10 cellular contexts compared by ENCODE assay signal in the genomic region with DNA sequence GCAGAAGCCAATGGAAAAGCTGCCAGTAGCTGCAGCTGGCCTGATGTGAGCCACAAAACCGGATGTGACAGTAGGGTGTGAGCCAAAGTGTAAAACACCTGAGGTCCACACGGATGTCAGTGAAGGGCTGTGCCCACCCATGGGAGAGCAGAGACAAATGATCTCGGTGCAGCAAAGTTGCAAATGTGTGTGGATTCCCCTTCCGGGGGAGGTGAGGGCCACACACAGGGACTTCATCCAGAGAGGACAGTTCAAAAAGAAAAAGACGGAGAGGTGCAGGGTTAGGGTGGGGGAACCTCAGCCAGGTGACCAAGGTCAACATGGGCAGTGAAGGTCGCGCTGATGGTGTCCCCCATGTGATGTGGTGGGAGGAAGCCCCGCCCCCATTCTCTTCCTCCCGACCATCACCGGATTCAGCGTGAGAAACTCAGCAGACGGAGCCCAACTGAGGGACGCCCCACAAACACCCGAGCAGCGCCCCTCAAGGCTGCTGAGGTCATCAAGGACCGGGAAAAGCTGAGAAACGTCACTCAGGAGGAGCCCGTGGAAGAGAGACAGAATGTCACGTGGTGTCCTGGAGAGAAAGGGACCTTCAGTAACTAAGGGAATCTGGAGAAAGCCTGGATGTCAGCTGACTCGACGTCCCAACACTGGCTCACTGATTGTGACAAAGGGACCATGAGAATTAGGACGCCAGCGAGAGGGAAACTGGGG. TPM values are rescaled to one million over a fixed set of nuclear protein-coding genes. Genes with fewer than 3 reads are reported as not detected.
A peak's percentile ranks its signal among the peaks of the same experiment; 100 is the strongest.
DNase-seq lines count a peak whose midpoint lies in the region; ATAC-seq and TF ChIP-seq lines count a peak whose summit lies in the region.
"Had no signal": no experiment of that assay in that cellular context is flagged by ENCODE, and none has a peak within 500 bp of the region (broad histone marks: within the 10 kb centered on the region; RNA-seq: fewer than 3 reads in every experiment).

No MANE protein-coding gene starts in this region.

- dilution Hi-C loops in IMR-90 (cut with HindIII; ENCODE audit: low sequenced_read_pairs, unreplicated experiment), result no loop called here

- H3K36me3 ChIP-seq in IMR-90 (ENCODE audit: control insufficient read depth, insufficient read depth, low read length) (no peaks in the 10 kb centered on the region), H7 (replicated peaks; ENCODE audit: control insufficient read depth, insufficient read depth, low read length) (no peaks in the 10 kb centered on the region)

- H3K18ac ChIP-seq in IMR-90 (ENCODE audit: low read depth, low read length), result no peak overlapping the region

- H3K36me3 Mint-ChIP-seq in CD14-positive monocyte (no peaks in the 10 kb centered on the region), natural killer cell (no peaks in the 10 kb centered on the region), progenitor cell of endocrine pancreas (ENCODE audit: insufficient read depth) (no peaks in the 10 kb centered on the region)

- H2AK5ac ChIP-seq in IMR-90 (ENCODE audit: low read depth, low read length), result no peak overlapping the region

- intact Hi-C loops in CD14-positive monocyte (cut with micrococcal nuclease), result no loop called here
- intact Hi-C loops in IMR-90 (cut with micrococcal nuclease), result no loop called here
- intact Hi-C loops in natural killer cell (cut with micrococcal nuclease), result no loop called here

- H4K20me1 ChIP-seq in IMR-90 (ENCODE audit: insufficient read depth, low read length), result no peaks in the 10 kb centered on the region

- CTCF ChIA-PET in IMR-90 (lab: Yijun Ruan, JAX), result no interaction called here

- H3K27ac ChIP-seq in IMR-90 (ENCODE audit: insufficient read depth, low read length), result no peak overlapping the region

- DNase-seq in CD14-positive monocyte (ENCODE audit: low spot score) (no peak), IMR-90 (no peak), amygdala (lab: John Stamatoyannopoulos, UW) (peak in 47 of 56 donors; percentile 22 to 91 (median 67)), natural killer cell (no peak), H7 (no peak), progenitor cell of endocrine pancreas (ENCODE audit: low spot score, unreplicated experiment) (no peak)

- H3K79me1 ChIP-seq in IMR-90 (ENCODE audit: low read depth in 1 of 2, low read length in 2 of 2), result no peaks in the 10 kb centered on the region

- no peak overlapping the region for H2BK120ac ChIP-seq in IMR-90 (ENCODE audit: low read depth, low read length)

- H2BK5ac ChIP-seq in IMR-90 (ENCODE audit: low read depth, low read length, poor library complexity, severe bottlenecking), result no peak overlapping the region

- TF ChIP-seq CTCF in CD14-positive monocyte (IDR thresholded peaks at IDR 0.05) (no peak), IMR-90 (conservative IDR thresholded peaks at IDR 0.05; ENCODE audit: low read depth, low read length) (no peak), natural killer cell (IDR thresholded peaks at IDR 0.05) (no peak), progenitor cell of endocrine pancreas (IDR thresholded peaks at IDR 0.05; ENCODE audit: unreplicated experiment) (no peak)

- H2AFZ ChIP-seq in IMR-90 (replicated peaks; ENCODE audit: low read length, poor library complexity), result peak overlapping the region; percentile 78

- ATAC-seq in IMR-90 (ENCODE audit: low read depth) (no peak), natural killer cell (peak; percentile 40 to 71 (median 65)), GM21717 (IDR thresholded peaks at IDR 0.05; ENCODE audit: unreplicated experiment) (no peak), HG02798 (IDR thresholded peaks at IDR 0.05; ENCODE audit: poor library complexity, unreplicated experiment) (no peak)

- no peak overlapping the region for H2BK20ac ChIP-seq in IMR-90 (ENCODE audit: low read depth, low read length)

- H3K14ac ChIP-seq in IMR-90 (replicated peaks; ENCODE audit: low read depth, low read length), result no peak overlapping the region

- no TSS peak for BruUV-seq in IMR-90 (replicated peaks; lab: Mats Ljungman, UMichigan)

- H3K27me3 ChIP-seq in IMR-90 (ENCODE audit: control insufficient read depth, insufficient read depth, low read length) (peaks cover 17% of the 10 kb centered on the region), H7 (ENCODE audit: control insufficient read depth, insufficient read depth, low read length) (no peaks in the 10 kb centered on the region)

- no peak overlapping the region for H3K23ac ChIP-seq in IMR-90 (ENCODE audit: low read depth, low read length)

- peaks cover 16% of the 10 kb centered on the region for H3K4me1 Mint-ChIP-seq in CD14-positive monocyte
- peaks cover 35 to 46% of the 10 kb centered on the region in 2 donors for H3K4me1 Mint-ChIP-seq in natural killer cell
- H3K4me1 Mint-ChIP-seq in progenitor cell of endocrine pancreas (ENCODE audit: low read depth), result peaks cover 3% of the 10 kb centered on the region

- H3K27me3 Mint-ChIP-seq in CD14-positive monocyte (ENCODE audit: low read depth in 3 of 3) (peaks cover 8 to 18% (median 14%) of the 10 kb centered on the region in 3 donors), natural killer cell (ENCODE audit: low read depth in 2 of 2) (no peaks in the 10 kb centered on the region), progenitor cell of endocrine pancreas (peaks cover 12% of the 10 kb centered on the region)

- H4K5ac ChIP-seq in IMR-90 (ENCODE audit: low read depth, low read length), result no peak overlapping the region

- H3K4ac ChIP-seq in IMR-90 (ENCODE audit: low read depth, low read length), result no peak overlapping the region

- H3K4me3 ChIP-seq in IMR-90 (ENCODE audit: insufficient read depth, low read depth, low read length) (no peak overlapping the region), H7 (ENCODE audit: insufficient read depth, low read depth, low read length) (no peak overlapping the region)

- no peak overlapping the region for H2BK15ac ChIP-seq in IMR-90 (ENCODE audit: low read depth, low read length)

- peak overlapping the region; percentile 39 to 73 for H3K4me3 Mint-ChIP-seq in CD14-positive monocyte
- H3K4me3 Mint-ChIP-seq in natural killer cell, result peak overlapping the region; percentile 70
- no peak overlapping the region for H3K4me3 Mint-ChIP-seq in progenitor cell of endocrine pancreas (ENCODE audit: low read depth)
- H3K4me3 Mint-ChIP-seq: nephron had no signal

- in situ Hi-C loops in IMR-90 (cut with MboI; ENCODE audit: low sequenced_read_pairs), result no loop called here

- no peak overlapping the region for H4K8ac ChIP-seq in IMR-90 (ENCODE audit: low read depth in 2 of 2, low read length in 2 of 2)

- H2AK9ac ChIP-seq in IMR-90 (replicated peaks; ENCODE audit: low read depth, low read length, poor library complexity), result peak overlapping the region; percentile 13

- no peak overlapping the region for H3K56ac ChIP-seq in IMR-90 (ENCODE audit: extremely low read depth, insufficient read depth, low read length)

- H3K27ac Mint-ChIP-seq in CD14-positive monocyte, result peak overlapping the region in 1 of 7 donors; percentile 54
- H3K27ac Mint-ChIP-seq in natural killer cell, result peak overlapping the region; percentile 76 to 83
- H3K27ac Mint-ChIP-seq in progenitor cell of endocrine pancreas, result no peak overlapping the region
- H3K27ac Mint-ChIP-seq: nephron had no signal

- peaks cover 2% of the 10 kb centered on the region; the same call in 1 of the 2 replicates for H3K9me1 ChIP-seq in IMR-90 (ENCODE audit: insufficient read depth, low read length)

- peak overlapping the region; percentile 70 for H3K4me2 ChIP-seq in IMR-90 (ENCODE audit: low read depth, low read length)

- POLR2A ChIA-PET in IMR-90 (lab: Charles Lee; ENCODE audit: unreplicated experiment), result interaction anchor here (0.6 kb wide), 1 partner anchor 113 kb away, joined by 3 read pairs; no protein-coding TSS in a partner anchor

- no peak for TF ChIP-seq RAD21 in IMR-90 (IDR thresholded peaks at IDR 0.05; ENCODE audit: low read length)

- no peaks in the 10 kb centered on the region for H3K9me3 ChIP-seq in IMR-90 (ENCODE audit: control insufficient read depth, insufficient read depth, low read length)

- H3K4me1 ChIP-seq in IMR-90 (ENCODE audit: control insufficient read depth, insufficient read depth, low read length), result no peaks in the 10 kb centered on the region

- no peak overlapping the region for H4K91ac ChIP-seq in IMR-90 (ENCODE audit: insufficient read depth, low read depth, low read length)

- 11% methylated on average over 5 of the region's 23 CpGs; no CpG with 5 or more reads in 1 of the 2 experiments for WGBS in IMR-90 (ENCODE audit: extremely low coverage in 2 of 2, insufficient read length in 1 of 2), 2 experiments

- H3K9me3 Mint-ChIP-seq in CD14-positive monocyte (peaks cover 0 to 2% (median 0%) of the 10 kb centered on the region in 7 donors), natural killer cell (no peaks in the 10 kb centered on the region), progenitor cell of endocrine pancreas (ENCODE audit: low read depth) (no peaks in the 10 kb centered on the region)
- H3K9me3 Mint-ChIP-seq: nephron had no signal

- no peak for TF ChIP-seq POLR2A in IMR-90 (IDR thresholded peaks at IDR 0.05; ENCODE audit: low read depth, low read length)

- no peak overlapping the region for H3K9ac ChIP-seq in IMR-90 (ENCODE audit: low read depth, low read length)

RNA-seq across cellular contexts. Expression of a gene that starts 11.4 kb away (rescaled TPM):
- polyA plus RNA-seq in CD14-positive monocyte (under 1 TPM in 1 of 2 donors, not detected in 1; 0.34 TPM), IMR-90 (2012; rRNA removed) (0.87 and 1.2 TPM in 2 replicates)
- total RNA-seq in IMR-90 (2012; rRNA removed) (not detected in 2 replicates), natural killer cell (100 to 1,000 TPM; 157 to 361 (median 296) TPM), progenitor cell of endocrine pancreas (not detected in 2 replicates)
- polyA plus RNA-seq in IMR-90 (2012; cell fraction: cytosol; rRNA removed), result 3.1 and 4.8 TPM in 2 replicates
- polyA plus RNA-seq in IMR-90 (2012; cell fraction: nucleus; rRNA removed; ENCODE audit: low replicate concordance), result 6.0 and 7.3 TPM in 2 replicates
- total RNA-seq in H7 (2014; rRNA removed; shearing (Covaris generic)), result 1.3 and 2.0 TPM in 2 replicates
- total RNA-seq: HT1080 had no signal

RNA-seq across cellular contexts. Expression of a gene that starts 13.9 kb away (rescaled TPM):
- not detected for polyA plus RNA-seq in CD14-positive monocyte
- not detected in 2 replicates for total RNA-seq in IMR-90 (2012; rRNA removed)
- 0.12 TPM in 1 of 2 replicates, not detected in the other for polyA plus RNA-seq in IMR-90 (2012; rRNA removed)
- not detected in 2 replicates for polyA plus RNA-seq in IMR-90 (2012; cell fraction: cytosol; rRNA removed)
- 1.7 and 4.3 TPM in 2 replicates for polyA plus RNA-seq in IMR-90 (2012; cell fraction: nucleus; rRNA removed; ENCODE audit: low replicate concordance)
- 10 to 100 TPM in 1 of 3 donors, 1 to 10 TPM in 2; 9.2 to 11.3 (median 9.8) TPM for total RNA-seq in natural killer cell
- total RNA-seq in H7 (2014; rRNA removed; shearing (Covaris generic)), result 0.38 and 2.9 TPM in 2 replicates
- 14.7 and 16.2 TPM in 2 replicates for total RNA-seq in progenitor cell of endocrine pancreas
- total RNA-seq: HT1080 had no signal

RNA-seq across cellular contexts. Expression of a gene that starts 16.9 kb away (rescaled TPM):
- polyA plus RNA-seq in CD14-positive monocyte, result not detected
- total RNA-seq in IMR-90 (2012; rRNA removed), result not detected in 2 replicates
- 0.13 and 0.15 TPM in 2 replicates for polyA plus RNA-seq in IMR-90 (2012; rRNA removed)
- polyA plus RNA-seq in IMR-90 (2012; cell fraction: cytosol; rRNA removed), result 0.04 TPM in 1 of 2 replicates, not detected in the other
- 2.4 and 4.0 TPM in 2 replicates for polyA plus RNA-seq in IMR-90 (2012; cell fraction: nucleus; rRNA removed; ENCODE audit: low replicate concordance)
- 1 to 10 TPM; 4.9 to 8.4 (median 8.2) TPM for total RNA-seq in natural killer cell
- 0.21 and 0.33 TPM in 2 replicates for total RNA-seq in H7 (2014; rRNA removed; shearing (Covaris generic))
- total RNA-seq in progenitor cell of endocrine pancreas, result not detected in 2 replicates
- total RNA-seq: HT1080 had no signal

RNA-seq across cellular contexts. Expression of a gene that starts 20.9 kb away (rescaled TPM):
- under 1 TPM in 1 of 2 donors, not detected in 1; 0.55 TPM for polyA plus RNA-seq in CD14-positive monocyte
- not detected in 2 replicates for total RNA-seq in IMR-90 (2012; rRNA removed)
- polyA plus RNA-seq in IMR-90 (2012; rRNA removed), result 0.37 and 0.80 TPM in 2 replicates
- polyA plus RNA-seq in IMR-90 (2012; cell fraction: cytosol; rRNA removed), result 0.35 TPM in 1 of 2 replicates, not detected in the other
- 3.0 and 9.7 TPM in 2 replicates for polyA plus RNA-seq in IMR-90 (2012; cell fraction: nucleus; rRNA removed; ENCODE audit: low replicate concordance)
- total RNA-seq in natural killer cell, result 1 to 10 TPM; 3.9 to 8.5 (median 7.3) TPM
- not detected in 2 replicates for total RNA-seq in H7 (2014; rRNA removed; shearing (Covaris generic))
- 1.1 and 2.8 TPM in 2 replicates for total RNA-seq in progenitor cell of endocrine pancreas

RNA-seq across cellular contexts. Expression of a gene that starts 21.4 kb away (rescaled TPM):
- polyA plus RNA-seq in CD14-positive monocyte, result 10 to 100 TPM; 85.3 to 92.7 TPM
- 65.1 and 72.2 TPM in 2 replicates for total RNA-seq in IMR-90 (2012; rRNA removed)
- polyA plus RNA-seq in IMR-90 (2012; rRNA removed), result 80.2 and 95.4 TPM in 2 replicates
- polyA plus RNA-seq in IMR-90 (2012; cell fraction: cytosol; rRNA removed), result 49.2 and 116 TPM in 2 replicates
- 316 and 1,080 TPM in 2 replicates for polyA plus RNA-seq in IMR-90 (2012; cell fraction: nucleus; rRNA removed; ENCODE audit: low replicate concordance)
- total RNA-seq in natural killer cell, result 100 to 1,000 TPM; 117 to 144 (median 136) TPM
- 97.5 and 105 TPM in 2 replicates for total RNA-seq in H7 (2014; rRNA removed; shearing (Covaris generic))
- total RNA-seq in progenitor cell of endocrine pancreas, result 77.3 and 77.7 TPM in 2 replicates

Comparison
In these comparisons a context has a peak if more than half of its experiments do, and no peak if none do; other contexts are left out.
1. DNase-seq: peak in amygdala (47 of 56); none in CD14-positive monocyte (single experiment), IMR-90 (single experiment), natural killer cell (single experiment), H7 (single experiment) and progenitor cell of endocrine pancreas (single experiment).
2. ATAC-seq: peak in natural killer cell (3 of 3); none in IMR-90 (single experiment), GM21717 (single experiment) and HG02798 (single experiment).
3. RNA of a gene that starts 11.4 kb away (total RNA-seq): 157 to 361 TPM in natural killer cell; 1.3 to 2.0 TPM in H7, not detected in IMR-90 and not detected in progenitor cell of endocrine pancreas; every median in the first group is over 10 times any median in the second.